8 cellular contexts compared by ENCODE assay signal in genomic region chr3:99638244-99638948, GRCh38. TPM values are rescaled to one million over a fixed set of nuclear protein-coding genes. Genes with fewer than 3 reads are reported as not detected.
DNase-seq lines count a peak whose midpoint lies in the region; ATAC-seq and TF ChIP-seq lines count a peak whose summit lies in the region.

COL8A1 (plus strand) TSS chr3:99638594; CDS start chr3:99790683, 152,089 bp downstream.

- peak within 1 kb of the TSS; percentile 35 for H3K4me3 Mint-ChIP-seq in activated T-cell treated with anti-CD3 and anti-CD28 coated beads, Interleukin-2, amount 50 U/mL, for 24 hours

- H3K9me3 Mint-ChIP-seq in activated T-cell treated with anti-CD3 and anti-CD28 coated beads, Interleukin-2, amount 50 U/mL, for 24 hours: no peaks in the 10 kb centered on the region

- H4K20me1 ChIP-seq in smooth muscle cell (ENCODE audit: low read depth): no peaks in the 10 kb centered on the region

- no peak for DNase-seq in activated T-cell treated with anti-CD3 and anti-CD28 coated beads, Interleukin-2, amount 50 U/mL, for 24 hours
- DNase-seq in activated T-cell treated with anti-CD3 and anti-CD28 coated beads, Interleukin-2, amount 50 U/mL, for 1 hour: no peak
- DNase-seq in astrocyte of the hippocampus (ENCODE audit: low read depth, low spot score) (peak; percentile 95), iPS-NIHi11 (ENCODE audit: low spot score) (peak; percentile 60), smooth muscle cell (lab: John Stamatoyannopoulos, UW; ENCODE audit: unreplicated experiment) (no peak), DMS 273 treated with DMSO at 0.1 percent for 48 hours (lab: John Stamatoyannopoulos, UW) (no peak)
- DNase-seq in central memory CD4-positive, alpha-beta T cell: no peak

- no peak for ATAC-seq in GM19395 (IDR thresholded peaks at IDR 0.05; ENCODE audit: unreplicated experiment)

- H3K4me1 ChIP-seq in smooth muscle cell (ENCODE audit: low read depth): peaks cover 13% of the 10 kb centered on the region

- peak within 1 kb of the TSS; percentile 80 for H3K27ac ChIP-seq in smooth muscle cell (ENCODE audit: low read depth)

- H3K79me2 ChIP-seq in smooth muscle cell (ENCODE audit: low read depth): no peaks in the 10 kb centered on the region

- H3K27me3 Mint-ChIP-seq in activated T-cell treated with anti-CD3 and anti-CD28 coated beads, Interleukin-2, amount 50 U/mL, for 24 hours: peaks cover 76% of the 10 kb centered on the region

- TF ChIP-seq CTCF in smooth muscle cell (IDR thresholded peaks at IDR 0.05; ENCODE audit: borderline replicate concordance, insufficient read depth, poor library complexity, severe bottlenecking): no peak

- H3K4me1 Mint-ChIP-seq in activated T-cell treated with anti-CD3 and anti-CD28 coated beads, Interleukin-2, amount 50 U/mL, for 24 hours (ENCODE audit: low read depth): peaks cover 19% of the 10 kb centered on the region

- peak within 1 kb of the TSS; percentile 41 for H3K9ac ChIP-seq in smooth muscle cell (ENCODE audit: low read depth)

- WGBS in smooth muscle cell (ENCODE audit: low lambda C conversion rate): 4% methylated on average over 16 of the region's 24 CpGs

- H2AFZ ChIP-seq in smooth muscle cell (ENCODE audit: low read depth): peak within 1 kb of the TSS; percentile 82

- H3F3A ChIP-seq in smooth muscle cell (ENCODE audit: low read depth): peaks cover 7% of the 10 kb centered on the region

- H3K9me3 ChIP-seq in smooth muscle cell (replicated peaks; ENCODE audit: low read depth): no peaks in the 10 kb centered on the region

- no peaks in the 10 kb centered on the region for H3K36me3 Mint-ChIP-seq in activated T-cell treated with anti-CD3 and anti-CD28 coated beads, Interleukin-2, amount 50 U/mL, for 24 hours (ENCODE audit: low read depth)

- H3K27me3 ChIP-seq in smooth muscle cell (ENCODE audit: low read depth): peaks cover 33% of the 10 kb centered on the region

- H3K4me2 ChIP-seq in smooth muscle cell: peak within 1 kb of the TSS; percentile 92

- H3K36me3 ChIP-seq in smooth muscle cell (ENCODE audit: low read depth): no peaks in the 10 kb centered on the region

- H3K4me3 ChIP-seq in smooth muscle cell: peak within 1 kb of the TSS; percentile 52

- no peak within 1 kb of the TSS for H3K27ac Mint-ChIP-seq in activated T-cell treated with anti-CD3 and anti-CD28 coated beads, Interleukin-2, amount 50 U/mL, for 24 hours

RNA-seq across cellular contexts. Expression of gene COL8A1, which starts in this region (rescaled TPM):
- total RNA-seq in smooth muscle cell: 8.2 and 17.1 TPM in 2 replicates
- 7.9 and 9.3 TPM in 2 replicates for polyA plus RNA-seq in smooth muscle cell

Comparison
In these comparisons a context has a peak if more than half of its experiments do, and no peak if none do; other contexts are left out.
1. DNase-seq: peak in astrocyte of the hippocampus (single experiment) and iPS-NIHi11 (single experiment); none in activated T-cell treated with anti-CD3 and anti-CD28 coated beads, Interleukin-2, amount 50 U/mL, for 24 hours (single experiment), activated T-cell treated with anti-CD3 and anti-CD28 coated beads, Interleukin-2, amount 50 U/mL, for 1 hour (single experiment), smooth muscle cell (single experiment), DMS 273 treated with DMSO at 0.1 percent for 48 hours (single experiment) and central memory CD4-positive, alpha-beta T cell (single experiment).